ENCODE assay signal across 2 cellular contexts in genomic region chr10:103778358-103779139, GRCh38.
TF ChIP-seq lines count a peak whose summit lies in the region.

No MANE protein-coding gene starts in this region.

TF ChIP-seq in IMR-90, 13 proteins besides CTCF, POLR2A, EP300 and RAD21 (continued from another document):
- TF ChIP-seq NFE2L2 (IDR thresholded peaks at IDR 0.05; ENCODE audit: low read depth, low read length) (no peak), SMC3 (IDR thresholded peaks at IDR 0.05; ENCODE audit: low read depth, low read length) (no peak), MAFK (IDR thresholded peaks at IDR 0.05; ENCODE audit: low read depth, low read length) (no peak), FOS (IDR thresholded peaks at IDR 0.05; ENCODE audit: low read depth, low read length) (no peak), RCOR1 (IDR thresholded peaks at IDR 0.05; ENCODE audit: insufficient replicate concordance, low read length) (no peak), MAZ (IDR thresholded peaks at IDR 0.05; ENCODE audit: borderline replicate concordance, low read depth, low read length) (no peak), MXI1 (IDR thresholded peaks at IDR 0.05; ENCODE audit: borderline replicate concordance, low read depth, low read length) (no peak), BHLHE40 (IDR thresholded peaks at IDR 0.05; ENCODE audit: low read depth, low read length) (no peak), ELK1 (IDR thresholded peaks at IDR 0.05; ENCODE audit: borderline replicate concordance, low read depth, low read length) (no peak), USF2 (IDR thresholded peaks at IDR 0.05; ENCODE audit: low read depth, low read length) (no peak)

TF ChIP-seq in HEK293T, 16 proteins besides CTCF, POLR2A, EP300 and RAD21 (continued from another document):
- TF ChIP-seq TARDBP (IDR thresholded peaks at IDR 0.05), result no peak
- no peak for TF ChIP-seq ARNT (IDR thresholded peaks at IDR 0.05)
- no peak for TF ChIP-seq PKNOX1 (IDR thresholded peaks at IDR 0.05)
- TF ChIP-seq CTBP1 (IDR thresholded peaks at IDR 0.05; ENCODE audit: borderline replicate concordance), result no peak
- TF ChIP-seq L3MBTL2 (conservative IDR thresholded peaks at IDR 0.05), result no peak
- no peak for TF ChIP-seq ZNF384 (IDR thresholded peaks at IDR 0.05)
- no peak for TF ChIP-seq HDGF (IDR thresholded peaks at IDR 0.05; ENCODE audit: borderline replicate concordance)
- no peak for TF ChIP-seq SP1 (IDR thresholded peaks at IDR 0.05)
- TF ChIP-seq ELF4 (IDR thresholded peaks at IDR 0.05), result no peak
- no peak for TF ChIP-seq FOXK2 (IDR thresholded peaks at IDR 0.05)
- TF ChIP-seq BHLHE40 (IDR thresholded peaks at IDR 0.05; ENCODE audit: borderline replicate concordance), result no peak
- no peak for TF ChIP-seq LEF1 (IDR thresholded peaks at IDR 0.05; ENCODE audit: borderline replicate concordance)
- TF ChIP-seq SUZ12 (IDR thresholded peaks at IDR 0.05), result no peak
